In genomic region chr5:176814313-176814685, GRCh38 we compare ENCODE assay signal across 23 cellular contexts. TPM values are rescaled to one million over a fixed set of nuclear protein-coding genes. Genes with fewer than 3 reads are reported as not detected.
"Had no signal": no experiment of that assay in that cellular context is flagged by ENCODE, and none has a peak within 500 bp of the region (broad histone marks: within the 10 kb centered on the region; RNA-seq: fewer than 3 reads in every experiment).

No MANE protein-coding gene starts in this region.

- H3K36me3 ChIP-seq: MG63, SJSA1 had no signal

- ATAC-seq: Panc1, PC-3 had no signal

- H3K4me3 ChIP-seq: MG63, SJSA1, SK-N-MC had no signal

- DNase-seq: KBM-7, MG63, NCI-H1092, NCI-H1105 treated with DMSO at 0.1 percent for 48 hours, NCI-H1417 treated with DMSO at 0.1 percent for 48 hours, NCI-H146, NCI-H1694 treated with DMSO at 0.1 percent for 48 hours, NCI-H2029, NCI-H2081 treated with DMSO at 0.1 percent for 48 hours, NCI-H2171, NCI-H226, NCI-H446, NCI-H510A, NCI-H524 treated with DMSO at 0.1 percent for 48 hours, NCI-H69, NCI-H774, PC-3, Right ventricle myocardium superior, SIG-M5 had no signal

- H3K27ac ChIP-seq: SJSA1, SK-N-MC had no signal

- H3K9me3 ChIP-seq: MG63 had no signal

RNA-seq across cellular contexts. Expression of gene UNC5A, which starts 3.9 kb away (rescaled TPM):
- total RNA-seq: OCI-LY7, SJSA1 had no signal
